Comparison of ENCODE assay signal across 1 cellular context in the genomic region with DNA sequence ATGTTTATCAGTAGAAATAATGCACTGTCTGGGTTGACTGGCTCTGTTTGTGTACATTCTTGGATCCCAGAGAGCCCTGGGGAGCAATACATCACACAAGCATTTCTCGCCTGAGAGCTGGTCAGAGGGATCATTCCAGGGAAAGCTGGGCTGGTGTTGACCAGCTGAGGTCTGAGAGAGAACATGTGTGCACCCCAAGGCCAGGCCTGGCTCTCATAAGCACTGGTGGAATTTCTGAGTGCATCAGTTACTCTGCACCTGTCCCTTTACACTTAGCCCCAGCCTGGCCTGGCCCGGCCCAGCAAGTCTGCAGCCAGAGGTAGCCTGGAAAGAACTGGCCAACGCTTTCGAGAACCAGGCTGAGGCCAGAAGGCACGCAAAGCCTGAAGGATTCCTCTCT.
TF ChIP-seq lines count a peak whose summit lies in the region.

No MANE protein-coding gene starts in this region.

TF ChIP-seq in H1, 55 proteins besides CTCF, POLR2A, EP300 and RAD21:
- no peak for TF ChIP-seq EZH2 (IDR thresholded peaks at IDR 0.05; ENCODE audit: low read depth, low read length, severe bottlenecking)
- TF ChIP-seq ZNF274 (IDR thresholded peaks at IDR 0.05; ENCODE audit: borderline replicate concordance, extremely low read depth, low read length), result no peak
- TF ChIP-seq KDM1A (IDR thresholded peaks at IDR 0.05; ENCODE audit: borderline replicate concordance, low read length), result no peak
- no peak for TF ChIP-seq SP4 (IDR thresholded peaks at IDR 0.05; ENCODE audit: low read length)
- no peak for TF ChIP-seq CBX8 (IDR thresholded peaks at IDR 0.05; ENCODE audit: borderline replicate concordance, low read depth, low read length)
- TF ChIP-seq ASH2L (IDR thresholded peaks at IDR 0.05; ENCODE audit: low read length), result no peak
- TF ChIP-seq KDM5A (IDR thresholded peaks at IDR 0.05; ENCODE audit: low read length), result no peak
- no peak for TF ChIP-seq TAF7 (optimal IDR thresholded peaks at IDR 0.05; ENCODE audit: borderline replicate concordance, low read depth, low read length)
- TF ChIP-seq GTF2F1 (IDR thresholded peaks at IDR 0.05; ENCODE audit: borderline replicate concordance, low read depth, low read length), result no peak
- no peak for TF ChIP-seq MAFK (IDR thresholded peaks at IDR 0.05; ENCODE audit: low read depth, low read length)
- TF ChIP-seq, protein P1, sequence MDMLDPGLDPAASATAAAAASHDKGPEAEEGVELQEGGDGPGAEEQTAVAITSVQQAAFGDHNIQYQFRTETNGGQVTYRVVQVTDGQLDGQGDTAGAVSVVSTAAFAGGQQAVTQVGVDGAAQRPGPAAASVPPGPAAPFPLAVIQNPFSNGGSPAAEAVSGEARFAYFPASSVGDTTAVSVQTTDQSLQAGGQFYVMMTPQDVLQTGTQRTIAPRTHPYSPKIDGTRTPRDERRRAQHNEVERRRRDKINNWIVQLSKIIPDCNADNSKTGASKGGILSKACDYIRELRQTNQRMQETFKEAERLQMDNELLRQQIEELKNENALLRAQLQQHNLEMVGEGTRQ (IDR thresholded peaks at IDR 0.05; ENCODE audit: low read length), result no peak
- TF ChIP-seq, protein P2, sequence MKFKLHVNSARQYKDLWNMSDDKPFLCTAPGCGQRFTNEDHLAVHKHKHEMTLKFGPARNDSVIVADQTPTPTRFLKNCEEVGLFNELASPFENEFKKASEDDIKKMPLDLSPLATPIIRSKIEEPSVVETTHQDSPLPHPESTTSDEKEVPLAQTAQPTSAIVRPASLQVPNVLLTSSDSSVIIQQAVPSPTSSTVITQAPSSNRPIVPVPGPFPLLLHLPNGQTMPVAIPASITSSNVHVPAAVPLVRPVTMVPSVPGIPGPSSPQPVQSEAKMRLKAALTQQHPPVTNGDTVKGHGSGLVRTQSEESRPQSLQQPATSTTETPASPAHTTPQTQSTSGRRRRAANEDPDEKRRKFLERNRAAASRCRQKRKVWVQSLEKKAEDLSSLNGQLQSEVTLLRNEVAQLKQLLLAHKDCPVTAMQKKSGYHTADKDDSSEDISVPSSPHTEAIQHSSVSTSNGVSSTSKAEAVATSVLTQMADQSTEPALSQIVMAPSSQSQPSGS (IDR thresholded peaks at IDR 0.05; ENCODE audit: low read length), result no peak
- TF ChIP-seq RBBP5 (IDR thresholded peaks at IDR 0.05; ENCODE audit: borderline replicate concordance, low read depth, low read length), result no peak
- TF ChIP-seq ATF3 (IDR thresholded peaks at IDR 0.05; ENCODE audit: insufficient read depth, low read depth, low read length), result no peak
- no peak for TF ChIP-seq RNF2 (IDR thresholded peaks at IDR 0.05; ENCODE audit: borderline replicate concordance, low read depth, low read length, missing control alignments, poor library complexity, severe bottlenecking)
- TF ChIP-seq FOSL1 (IDR thresholded peaks at IDR 0.05; ENCODE audit: insufficient read depth, low read depth, low read length), result no peak
